ENCODE assay signal across 9 cellular contexts in genomic region chr14:64891839-64892375, GRCh38. TPM values are rescaled to one million over a fixed set of nuclear protein-coding genes. Genes with fewer than 3 reads are reported as not detected.
DNase-seq lines count a peak whose midpoint lies in the region; ATAC-seq and TF ChIP-seq lines count a peak whose summit lies in the region.
"Had no signal": no experiment of that assay in that cellular context is flagged by ENCODE, and none has a peak within 500 bp of the region (broad histone marks: within the 10 kb centered on the region; RNA-seq: fewer than 3 reads in every experiment).

No MANE protein-coding gene starts in this region.

- peaks cover 0 to 3% (median under 1%) of the 10 kb centered on the region in 4 donors for H3K4me1 Mint-ChIP-seq in CD4-positive, alpha-beta memory T cell

- no peak overlapping the region for H3K27ac ChIP-seq in CD4-positive, alpha-beta memory T cell (ENCODE audit: low read depth, low read length)

- peak; percentile 32; the same call in 1 of the 2 replicates for TF ChIP-seq CTCF in GM12875 (IDR thresholded peaks at IDR 0.05; ENCODE audit: borderline replicate concordance, insufficient read depth, low read depth, low read length)
- TF ChIP-seq CTCF in omental fat pad (IDR thresholded peaks at IDR 0.05) = no peak

- DNase-seq in CD4-positive, alpha-beta memory T cell = peak; percentile 56 to 65 (median 62)
- DNase-seq in NCI-H1694 treated with DMSO at 0.1 percent for 48 hours (lab: John Stamatoyannopoulos, UW) (peak; percentile 89), T-helper 9 cell (peak; percentile 5), fibroblast of gingiva (ENCODE audit: low read depth) (peak; percentile 46), omental fat pad (ENCODE audit: low spot score) (no peak), HuH-7 (ENCODE audit: low spot score) (no peak)

- peaks cover 3% of the 10 kb centered on the region for H3K27me3 ChIP-seq in CD4-positive, alpha-beta memory T cell (ENCODE audit: insufficient read depth, low read length)

- POLR2A ChIA-PET in CD4-positive, alpha-beta memory T cell (lab: Charles Lee; ENCODE audit: partially characterized antibody) = interaction anchor here (0.8 to 1.9 kb wide), 8 partner anchors 10 to 256 kb away, joined by 3 to 9 read pairs (median 4); partner anchors contain the start of genes CHURC1 and FNTB

- peaks cover 7 to 8% of the 10 kb centered on the region in 2 donors for H3K27me3 Mint-ChIP-seq in CD4-positive, alpha-beta memory T cell

- no peaks in the 10 kb centered on the region for H3K9me3 ChIP-seq in CD4-positive, alpha-beta memory T cell (ENCODE audit: control insufficient read depth in 1 of 2, low read length in 2 of 2)

- no peaks in the 10 kb centered on the region for H3K9me3 Mint-ChIP-seq in CD4-positive, alpha-beta memory T cell

- H3K36me3 ChIP-seq in CD4-positive, alpha-beta memory T cell (ENCODE audit: insufficient read depth, low read length) = no peaks in the 10 kb centered on the region

- intact Hi-C loops in CD4-positive, alpha-beta memory T cell (cut with micrococcal nuclease) = loop anchor here (5.0 kb wide), 6 partner anchors 70 to 550 kb away; partner anchors contain the start of gene HSPA2

- H3K36me3 Mint-ChIP-seq in CD4-positive, alpha-beta memory T cell = no peaks in the 10 kb centered on the region

- no peak overlapping the region for H3K4me3 ChIP-seq in CD4-positive, alpha-beta memory T cell (ENCODE audit: low read length in 2 of 2)
- no peak overlapping the region for H3K4me3 ChIP-seq in GM12875 (ENCODE audit: low read depth, low read length)

- no peaks in the 10 kb centered on the region for H3K4me1 ChIP-seq in CD4-positive, alpha-beta memory T cell (ENCODE audit: insufficient read depth, low read length)

- CTCF ChIA-PET in CD4-positive, alpha-beta memory T cell (lab: Charles Lee; ENCODE audit: partially characterized antibody) = interaction anchor here (0.6 to 6.6 kb wide), 56 partner anchors 9 to 589 kb away, joined by 3 to 149 read pairs (median 5); partner anchors contain the start of genes HSPA2 and SPTB

- H3K27ac Mint-ChIP-seq in CD4-positive, alpha-beta memory T cell = no peak overlapping the region

- ATAC-seq in omental fat pad (ENCODE audit: low FRiP score) (peak; percentile 64), HG03135 (IDR thresholded peaks at IDR 0.05; ENCODE audit: unreplicated experiment) (no peak)

- H3K4me3 Mint-ChIP-seq in CD4-positive, alpha-beta memory T cell = no peak overlapping the region

RNA-seq across cellular contexts. Expression of gene SPTB, which starts 12.2 kb away (rescaled TPM):
- total RNA-seq in CD4-positive, alpha-beta memory T cell = under 1 TPM; 0.03 to 0.09 TPM
- under 1 TPM in 1 of 2 donors, not detected in 1; 0.37 TPM for polyA plus RNA-seq in CD4-positive, alpha-beta memory T cell
- 1 to 10 TPM; 1.1 to 3.5 (median 1.4) TPM for total RNA-seq in omental fat pad
- total RNA-seq: T-helper 2 cell treated with Interferon-gamma antibody and Interleukin-4, amounts not matched to agents 100 ng/mL and 5 ng/mL, for 36 hours had no signal

RNA-seq across cellular contexts. Expression of gene CHURC1, which starts 22.3 kb away (rescaled TPM):
- 100 to 1,000 TPM; 112 to 116 TPM for total RNA-seq in CD4-positive, alpha-beta memory T cell
- polyA plus RNA-seq in CD4-positive, alpha-beta memory T cell = 100 to 1,000 TPM; 147 to 176 TPM
- total RNA-seq in omental fat pad = 100 to 1,000 TPM in 1 of 4 donors, 10 to 100 TPM in 3; 53.6 to 113 (median 81.9) TPM

RNA-seq across cellular contexts. Expression of gene GPX2, which starts 50.6 kb away (rescaled TPM):
- total RNA-seq in CD4-positive, alpha-beta memory T cell = not detected
- not detected for polyA plus RNA-seq in CD4-positive, alpha-beta memory T cell
- total RNA-seq in omental fat pad = not detected
- total RNA-seq: T-helper 2 cell treated with Interferon-gamma antibody and Interleukin-4, amounts not matched to agents 100 ng/mL and 5 ng/mL, for 36 hours had no signal

Comparison
In these comparisons a context has a peak if more than half of its experiments do, and no peak if none do; other contexts are left out.
1. DNase-seq: peak in CD4-positive, alpha-beta memory T cell (5 of 5), NCI-H1694 treated with DMSO at 0.1 percent for 48 hours (single experiment), T-helper 9 cell (single experiment) and fibroblast of gingiva (single experiment); none in omental fat pad (single experiment) and HuH-7 (single experiment).